In the genomic region with DNA sequence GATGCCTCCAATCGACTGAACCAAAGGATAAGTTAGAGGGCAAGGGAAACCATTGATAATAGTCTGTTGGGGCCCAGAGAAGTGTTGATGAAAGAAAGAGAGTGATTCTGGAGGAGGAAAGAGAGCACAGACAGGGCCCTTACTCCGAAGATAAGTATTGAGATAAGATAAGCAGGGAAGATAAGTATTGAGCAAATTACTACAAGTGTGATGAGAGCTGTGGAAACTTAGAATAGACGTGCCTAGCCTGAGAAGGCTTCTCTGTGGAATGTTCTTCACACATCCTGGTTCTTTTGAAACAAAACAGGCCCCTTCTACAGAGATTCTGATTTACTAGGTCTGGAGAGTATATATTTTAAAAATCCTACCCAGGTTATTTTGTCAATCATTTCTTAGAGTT, we compare ENCODE assay signal across 25 cellular contexts.
"Had no signal": no experiment of that assay in that cellular context is flagged by ENCODE, and none has a peak within 500 bp of the region (broad histone marks: within the 10 kb centered on the region; RNA-seq: fewer than 3 reads in every experiment).

No MANE protein-coding gene starts in this region.

- H3K4me3 ChIP-seq: SJCRH30 had no signal

- H3K4me3 Mint-ChIP-seq: activated CD4-positive, alpha-beta memory T cell treated with anti-CD3 and anti-CD28 coated beads for 36 hours; activated naive CD8-positive, alpha-beta T cell treated with anti-CD3 and anti-CD28 coated beads, Interleukin-2, amount 50 U/mL, for 24 hours; activated T-cell treated with anti-CD3 and anti-CD28 coated beads, Interleukin-2, amount 50 U/mL, for 4 hours; T-helper 2 cell treated with Interferon-gamma antibody and Interleukin-4, amounts not matched to agents 5 μg/mL and 100 μg/mL, for 36 hours had no signal

- H3K27me3 ChIP-seq: SJCRH30 had no signal

- H3K9me3 ChIP-seq: SJCRH30 had no signal

- H3K9ac ChIP-seq: KMS-11, SK-N-SH had no signal

- H3K27ac ChIP-seq: KMS-11, SJCRH30 had no signal

- H3K36me3 ChIP-seq: SJCRH30 had no signal

- H3K4me2 ChIP-seq: KMS-11, SK-N-SH had no signal

- H3K4me1 Mint-ChIP-seq: activated naive CD8-positive, alpha-beta T cell treated with anti-CD3 and anti-CD28 coated beads, Interleukin-2, amount 50 U/mL, for 24 hours had no signal

- H3K27ac Mint-ChIP-seq: activated CD4-positive, alpha-beta memory T cell treated with anti-CD3 and anti-CD28 coated beads for 36 hours; activated naive CD4-positive, alpha-beta T cell treated with anti-CD3 and anti-CD28 coated beads, Interleukin-2, amount 50 U/mL, for 72 hours; activated naive CD8-positive, alpha-beta T cell treated with anti-CD3 and anti-CD28 coated beads, Interleukin-2, amount 50 U/mL, for 24 hours; T-helper 2 cell treated with Interferon-gamma antibody and Interleukin-4, amounts not matched to agents 5 μg/mL and 100 μg/mL, for 36 hours had no signal

- H3K4me1 ChIP-seq: SJCRH30 had no signal

- H3K9me2 ChIP-seq: SK-N-SH had no signal

- DNase-seq: activated CD4-positive, alpha-beta memory T cell treated with anti-CD3 and anti-CD28 coated beads for 36 hours; activated CD4-positive, alpha-beta T cell treated with anti-CD3 and anti-CD28 coated beads for 48 hours; activated CD4-positive, CD25-positive, alpha-beta regulatory T cell treated with anti-CD3 and anti-CD28 coated beads, Interleukin-2, amount 50 U/mL, for 72 hours; activated CD8-positive, alpha-beta memory T cell treated with anti-CD3 and anti-CD28 coated beads for 24 hours; activated effector memory CD4-positive, alpha-beta T cell treated with anti-CD3 and anti-CD28 coated beads, Interleukin-2, amount 50 U/mL, for 16 hours; activated naive CD4-positive, alpha-beta T cell treated with Interleukin-2 at 50 U/mL for 16 hours; activated naive CD8-positive, alpha-beta T cell treated with anti-CD3 and anti-CD28 coated beads, Interleukin-2, amount 50 U/mL, for 24 hours; activated T-cell treated with anti-CD3 and anti-CD28 coated beads, Interleukin-2, amount 50 U/mL, for 4 hours; amygdala; caudate nucleus; NCI-H1092; NCI-H1417; NCI-H1694; NCI-H2029; NCI-H345; NCI-H510A; NCI-H526 treated with DMSO at 0.1 percent for 48 hours; NCI-H82; RPMI8226; SJCRH30; SK-N-SH; SW 1271 had no signal
